Comparison of ENCODE assay signal across 8 cellular contexts in genomic region chr1:66532798-66533783, GRCh38. TPM values are rescaled to one million over a fixed set of nuclear protein-coding genes. Genes with fewer than 3 reads are reported as not detected.
DNase-seq lines count a peak whose midpoint lies in the region; TF ChIP-seq lines count a peak whose summit lies in the region.

No MANE protein-coding gene starts in this region.

- H3K27me3 ChIP-seq in neuron (ENCODE audit: insufficient read depth, low read length) = peaks cover 30% of the 10 kb centered on the region

- H2AFZ ChIP-seq in neuron (ENCODE audit: low read depth, low read length) (peak overlapping the region; percentile 51), OCI-LY7 (ENCODE audit: low read length) (no peak overlapping the region)

- H3K79me2 ChIP-seq in OCI-LY7 (ENCODE audit: insufficient read depth, low read depth, low read length) = no peaks in the 10 kb centered on the region

- no peaks in the 10 kb centered on the region for H3K36me3 Mint-ChIP-seq in activated naive CD4-positive, alpha-beta T cell treated with anti-CD3 and anti-CD28 coated beads, Interleukin-2, amount 10 ng/mL, durations not matched to agents 7 days and 5 days

- H3K4me2 ChIP-seq in OCI-LY7 (ENCODE audit: low read length) = no peak overlapping the region

- peak overlapping the region; percentile 21 for H3K4me3 Mint-ChIP-seq in activated naive CD4-positive, alpha-beta T cell treated with anti-CD3 and anti-CD28 coated beads, Interleukin-2, amount 10 ng/mL, durations not matched to agents 7 days and 5 days

- H3K9me3 ChIP-seq in neuron (ENCODE audit: low read length) (no peaks in the 10 kb centered on the region), OCI-LY7 (ENCODE audit: low read length) (no peaks in the 10 kb centered on the region)

- DNase-seq in activated naive CD4-positive, alpha-beta T cell treated with anti-CD3 and anti-CD28 coated beads, Interleukin-2, amount 10 ng/mL, durations not matched to agents 7 days and 5 days = peak; percentile 23
- DNase-seq in activated naive CD4-positive, alpha-beta T cell treated with Interleukin-2 at 50 U/mL for 16 hours = no peak
- DNase-seq in activated naive CD4-positive, alpha-beta T cell treated with anti-CD3 and anti-CD28 coated beads, Interleukin-2, amount 50 U/mL, for 16 hours = peak; percentile 16
- DNase-seq in glomerular visceral epithelial cell (ENCODE audit: extremely low spot score) (peak; percentile 56), NCI-H774 (lab: John Stamatoyannopoulos, UW) (no peak), OCI-LY7 (ENCODE audit: low spot score) (no peak)
- no peak for DNase-seq in activated CD4-positive, CD25-positive, alpha-beta regulatory T cell treated with anti-CD3 and anti-CD28 coated beads, Interleukin-2, amount 50 U/mL, for 72 hours

- CTCF ChIA-PET in activated naive CD4-positive, alpha-beta T cell treated with anti-CD3 and anti-CD28 coated beads, Interleukin-2, amount 10 ng/mL, durations not matched to agents 7 days and 5 days (lab: Charles Lee) = interaction anchor here (0.5 kb wide), 1 partner anchor 519 kb away, joined by 4 read pairs; no protein-coding TSS in a partner anchor
- CTCF ChIA-PET in OCI-LY7 (lab: Charles Lee; ENCODE audit: unreplicated experiment) = interaction anchor here (0.6 kb wide), 1 partner anchor 349 kb away, joined by 3 read pairs; no protein-coding TSS in a partner anchor

- H3K27me3 Mint-ChIP-seq in activated naive CD4-positive, alpha-beta T cell treated with anti-CD3 and anti-CD28 coated beads, Interleukin-2, amount 10 ng/mL, durations not matched to agents 7 days and 5 days = peaks cover 31% of the 10 kb centered on the region

- H3K9me3 Mint-ChIP-seq in activated naive CD4-positive, alpha-beta T cell treated with anti-CD3 and anti-CD28 coated beads, Interleukin-2, amount 10 ng/mL, durations not matched to agents 7 days and 5 days = no peaks in the 10 kb centered on the region

- H4K20me1 ChIP-seq in OCI-LY7 (ENCODE audit: insufficient read depth, low read length) = no peaks in the 10 kb centered on the region

- H3K36me3 ChIP-seq in neuron (ENCODE audit: insufficient read depth, low read length) = no peaks in the 10 kb centered on the region
- no peaks in the 10 kb centered on the region for H3K36me3 ChIP-seq in OCI-LY7 (ENCODE audit: insufficient read depth, low read length)

- POLR2A ChIA-PET in OCI-LY7 (lab: Charles Lee) = interaction anchor here (1.0 to 1.9 kb wide), 2 partner anchors 16 to 20 kb away, joined by 3 to 5 read pairs; no protein-coding TSS in a partner anchor

- intact Hi-C loops in OCI-LY7 (cut with micrococcal nuclease; ENCODE audit: unreplicated experiment) = no loop called here

- H3K9me2 ChIP-seq in OCI-LY7 (ENCODE audit: insufficient read depth, low read length) = no peaks in the 10 kb centered on the region

- H3K4me3 ChIP-seq in neuron (ENCODE audit: low read length) (peak overlapping the region; percentile 26), OCI-LY7 (ENCODE audit: low read depth, low read length, poor library complexity, severe bottlenecking) (no peak overlapping the region)

- no TSS peak for BruUV-seq in OCI-LY7 (replicated peaks; lab: Mats Ljungman, UMichigan)

- TF ChIP-seq CTCF in OCI-LY7 (conservative IDR thresholded peaks at IDR 0.05; ENCODE audit: low read length) = no peak

- peaks cover 6% of the 10 kb centered on the region for H3K4me1 ChIP-seq in neuron (ENCODE audit: insufficient read depth, low read length)
- H3K4me1 ChIP-seq in OCI-LY7 (ENCODE audit: insufficient read depth, low read length, poor library complexity, severe bottlenecking) = no peaks in the 10 kb centered on the region

- no peak overlapping the region for H3K27ac ChIP-seq in OCI-LY7 (ENCODE audit: low read depth, low read length, poor library complexity, severe bottlenecking)

- H3K4me1 Mint-ChIP-seq in activated naive CD4-positive, alpha-beta T cell treated with anti-CD3 and anti-CD28 coated beads, Interleukin-2, amount 10 ng/mL, durations not matched to agents 7 days and 5 days = peaks cover 13% of the 10 kb centered on the region

- no peak overlapping the region for H3K27ac Mint-ChIP-seq in activated naive CD4-positive, alpha-beta T cell treated with anti-CD3 and anti-CD28 coated beads, Interleukin-2, amount 10 ng/mL, durations not matched to agents 7 days and 5 days

RNA-seq across cellular contexts. Expression of gene SGIP1, which starts 0.9 kb away (rescaled TPM):
- total RNA-seq in OCI-LY7 (2014; rRNA removed; shearing (Covaris generic)) = not detected in 2 replicates
- total RNA-seq in OCI-LY7 (2022) = not detected in 2 replicates

Comparison
In these comparisons a context has a peak if more than half of its experiments do, and no peak if none do; other contexts are left out.
1. DNase-seq: peak in activated naive CD4-positive, alpha-beta T cell treated with anti-CD3 and anti-CD28 coated beads, Interleukin-2, amount 10 ng/mL, durations not matched to agents 7 days and 5 days (single experiment), activated naive CD4-positive, alpha-beta T cell treated with anti-CD3 and anti-CD28 coated beads, Interleukin-2, amount 50 U/mL, for 16 hours (single experiment) and glomerular visceral epithelial cell (single experiment); none in activated naive CD4-positive, alpha-beta T cell treated with Interleukin-2 at 50 U/mL for 16 hours (single experiment), NCI-H774 (single experiment), activated CD4-positive, CD25-positive, alpha-beta regulatory T cell treated with anti-CD3 and anti-CD28 coated beads, Interleukin-2, amount 50 U/mL, for 72 hours (single experiment) and OCI-LY7 (single experiment).